21 cellular contexts compared by ENCODE assay signal in the genomic region with DNA sequence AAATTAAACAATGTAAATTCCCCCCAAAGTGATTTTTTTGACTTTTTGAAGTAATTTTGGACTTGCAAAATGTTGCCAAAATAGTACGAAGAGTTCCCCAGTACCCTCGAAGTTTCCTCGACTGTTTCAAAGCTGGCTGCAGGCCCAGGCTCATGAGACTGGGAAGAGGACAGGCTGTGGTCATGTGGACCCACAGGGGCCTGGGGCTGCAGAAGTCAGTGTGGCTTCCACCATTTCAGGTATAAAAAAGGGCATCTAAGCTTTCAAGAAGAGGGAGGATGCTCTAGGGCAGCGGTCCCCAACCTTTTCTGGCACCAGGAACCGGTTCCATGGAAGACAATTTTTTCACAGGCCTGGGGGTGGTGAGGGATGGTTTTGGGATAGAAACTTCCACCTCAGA.
"Had no signal": no experiment of that assay in that cellular context is flagged by ENCODE, and none has a peak within 500 bp of the region (broad histone marks: within the 10 kb centered on the region; RNA-seq: fewer than 3 reads in every experiment).

No MANE protein-coding gene starts in this region.

- FAIRE-seq: astrocyte, keratinocyte, urothelium cell line had no signal

- ATAC-seq: activated CD8-positive, alpha-beta T cell treated with anti-CD3 and anti-CD28 coated beads, Interleukin-2, amount 10 ng/mL, durations not matched to agents 7 days and 5 days; esophagus mucosa; gastrocnemius medialis; left lobe of liver; naive thymus-derived CD4-positive, alpha-beta T cell; stimulated activated naive CD8-positive, alpha-beta T cell treated with anti-CD3 and anti-CD28 coated beads, Interleukin-15, Interleukin-2, amounts not matched to agents 100 U/mL and 50 U/mL, for 24 hours had no signal

- H3K27ac ChIP-seq: gastrocnemius medialis, parathyroid adenoma, sigmoid colon had no signal

- H3K36me3 ChIP-seq: breast epithelium had no signal

- H3K4me3 ChIP-seq: breast epithelium, gastrocnemius medialis, sigmoid colon, tibial nerve had no signal

- H3K27me3 ChIP-seq: breast epithelium, gastrocnemius medialis, sigmoid colon, tibial nerve had no signal

- DNase-seq: activated CD4-positive, alpha-beta T cell treated with anti-CD3 and anti-CD28 coated beads, Interleukin-2, amount 10 ng/mL, durations not matched to agents 7 days and 5 days; activated CD4-positive, CD25-positive, alpha-beta regulatory T cell; activated CD8-positive, alpha-beta memory T cell treated with anti-CD3 and anti-CD28 coated beads, Interleukin-2, amount 50 U/mL, for 48 hours; activated CD8-positive, alpha-beta T cell treated with anti-CD3 and anti-CD28 coated beads, Interleukin-2, amount 10 ng/mL, durations not matched to agents 7 days and 5 days; cerebellar nuclear complex; effector CD8-positive, alpha-beta T cell; gastrocnemius medialis; head of caudate nucleus; naive thymus-derived CD4-positive, alpha-beta T cell; sigmoid colon; stimulated activated naive CD8-positive, alpha-beta T cell treated with anti-CD3 and anti-CD28 coated beads, Interleukin-15, Interleukin-2, amounts not matched to agents 100 U/mL and 50 U/mL, for 24 hours; T-helper 1 cell; T-helper 9 cell had no signal

- H3K9me3 ChIP-seq: breast epithelium, gastrocnemius medialis, sigmoid colon, tibial nerve had no signal

- H3K9ac ChIP-seq: parathyroid adenoma had no signal

- H3K4me1 ChIP-seq: gastrocnemius medialis had no signal
